21 cellular contexts compared by ENCODE assay signal in genomic region chr1:40704817-40705733, GRCh38. TPM values are rescaled to one million over a fixed set of nuclear protein-coding genes. Genes with fewer than 3 reads are reported as not detected.
DNase-seq lines count a peak whose midpoint lies in the region; ATAC-seq, FAIRE-seq and TF ChIP-seq lines count a peak whose summit lies in the region.
"Had no signal": no experiment of that assay in that cellular context is flagged by ENCODE, and none has a peak within 500 bp of the region (broad histone marks: within the 10 kb centered on the region; RNA-seq: fewer than 3 reads in every experiment).

No MANE protein-coding gene starts in this region.

- H3K27ac ChIP-seq in keratinocyte (ENCODE audit: control insufficient read depth, insufficient read depth, low read length) (no peak overlapping the region), parathyroid adenoma (peak overlapping the region; percentile 64)
- H3K27ac ChIP-seq: tibial artery had no signal

- no peak overlapping the region for H3K4me3 ChIP-seq in keratinocyte (ENCODE audit: control insufficient read depth in 2 of 3, extremely low read depth in 1 of 3, insufficient read depth in 2 of 3, low read depth in 1 of 3, low read length in 3 of 3)
- H3K4me3 ChIP-seq in parathyroid adenoma (ENCODE audit: low read depth, low read length) = peak overlapping the region; percentile 21
- H3K4me3 ChIP-seq: left lung, stomach, tibial artery had no signal

- H3K27me3 ChIP-seq in keratinocyte (ENCODE audit: control insufficient read depth, extremely low read depth, insufficient read depth, low read length) (no peaks in the 10 kb centered on the region), parathyroid adenoma (ENCODE audit: control insufficient read depth, insufficient read depth, low read length) (no peaks in the 10 kb centered on the region)
- H3K27me3 ChIP-seq: left lung, stomach, tibial artery had no signal

- H3K9ac ChIP-seq in keratinocyte (ENCODE audit: control insufficient read depth, extremely low read depth, insufficient read depth, low read length) (no peak overlapping the region), parathyroid adenoma (no peak overlapping the region)

- H4K20me1 ChIP-seq in keratinocyte (ENCODE audit: control insufficient read depth, extremely low read depth, insufficient read depth, low read length) = no peaks in the 10 kb centered on the region

- DNase-seq in GM19239 (ENCODE audit: insufficient read length, low spot score) (no peak), NCI-H2171 treated with DMSO at 0.1 percent for 48 hours (lab: John Stamatoyannopoulos, UW) (peak; percentile 73), keratinocyte (ENCODE audit: low read depth, low spot score) (no peak), occipital lobe (lab: John Stamatoyannopoulos, UW) (no peak)
- DNase-seq in stimulated activated CD4-positive, alpha-beta T cell treated with anti-CD3 and anti-CD28 coated beads, Interleukin-15, amount 100 ng/mL, for 24 hours = no peak
- DNase-seq: activated CD4-positive, alpha-beta T cell treated with anti-CD3 and anti-CD28 coated beads for 4 hours; activated naive CD4-positive, alpha-beta T cell; activated T-cell treated with anti-CD3 and anti-CD28 coated beads, Interleukin-2, amount 50 U/mL, for 24 hours; DMS79 treated with DMSO at 0.1 percent for 48 hours; effector CD8-positive, alpha-beta T cell; erythroblast; head of caudate nucleus; left lung; NCI-H2107; NK-92 treated with Interleukin-12 subunit alpha and Interleukin-12 subunit beta, amount 100 ng/mL, for 24 hours; stomach; T-helper 1 cell; tibial artery had no signal

- TF ChIP-seq CTCF in keratinocyte (optimal IDR thresholded peaks at IDR 0.05 in 1 of 3, IDR thresholded peaks at IDR 0.05 in 1 of 3, conservative IDR thresholded peaks at IDR 0.05 in 1 of 3; ENCODE audit: extremely low read depth in 1 of 3, insufficient read depth in 2 of 3, low read length in 3 of 3) (no peak), parathyroid adenoma (IDR thresholded peaks at IDR 0.05) (no peak)

- peak overlapping the region; percentile 16 for H3K4me2 ChIP-seq in keratinocyte (ENCODE audit: control insufficient read depth, extremely low read depth, insufficient read depth, low read depth, low read length)
- peak overlapping the region; percentile 53 for H3K4me2 ChIP-seq in parathyroid adenoma (ENCODE audit: low read length)

- H2AFZ ChIP-seq in keratinocyte (ENCODE audit: control insufficient read depth, low read length) (no peak overlapping the region), parathyroid adenoma (no peak overlapping the region)

- ATAC-seq in GM21526 (IDR thresholded peaks at IDR 0.05; ENCODE audit: low FRiP score, unreplicated experiment) = no peak
- ATAC-seq: left lung, Panc1 had no signal

- FAIRE-seq in GM19239 (lab: Jason Lieb, UNC) (peak; percentile 23), keratinocyte (lab: Jason Lieb, UNC) (no peak)

- dilution Hi-C loops in keratinocyte (cut with MboI; ENCODE audit: extremely low pct_ligation_motif_present, low sequenced_read_pairs) = no loop called here

- H3K79me2 ChIP-seq in keratinocyte (ENCODE audit: control insufficient read depth, insufficient read depth, low read length) (peaks cover 69% of the 10 kb centered on the region), parathyroid adenoma (peaks cover 12% of the 10 kb centered on the region)

- peaks cover 29% of the 10 kb centered on the region for H3K4me1 ChIP-seq in keratinocyte (ENCODE audit: control insufficient read depth, extremely low read depth, insufficient read depth, low read length)
- H3K4me1 ChIP-seq in parathyroid adenoma = peaks cover 3% of the 10 kb centered on the region

- H3K36me3 ChIP-seq in keratinocyte (ENCODE audit: control insufficient read depth in 2 of 2, extremely low read depth in 1 of 2, insufficient read depth in 2 of 2, low read length in 2 of 2) (no peaks in the 10 kb centered on the region), parathyroid adenoma (ENCODE audit: control insufficient read depth, insufficient read depth, low read length) (no peaks in the 10 kb centered on the region)
- H3K36me3 ChIP-seq: left lung, stomach, tibial artery had no signal

- H3K9me1 ChIP-seq in keratinocyte (ENCODE audit: control insufficient read depth, extremely low read depth, insufficient read depth, low read length) = peaks cover 2% of the 10 kb centered on the region

- H3K9me3 ChIP-seq in keratinocyte (ENCODE audit: control insufficient read depth, low read depth, low read length) = no peaks in the 10 kb centered on the region
- H3K9me3 ChIP-seq in parathyroid adenoma (ENCODE audit: control insufficient read depth, low read length) = no peaks in the 10 kb centered on the region
- H3K9me3 ChIP-seq: left lung, stomach, tibial artery had no signal

RNA-seq across cellular contexts. Expression of gene NFYC, which starts 13.6 kb away (rescaled TPM):
- polyA plus RNA-seq in keratinocyte = 32.4 to 48.5 TPM (median 35.4 TPM) in 3 replicates
- 50.7 TPM for polyA plus RNA-seq in keratinocyte (2011; ENCODE audit: low read depth)
- 31.1 and 38.2 TPM in 2 replicates for polyA plus RNA-seq in keratinocyte (2011; cell fraction: cytosol; rRNA removed)
- 41.2 and 43.9 TPM in 2 replicates for polyA plus RNA-seq in keratinocyte (2011; cell fraction: nucleus; rRNA removed)
- polyA plus RNA-seq in keratinocyte (2012; ENCODE audit: low replicate concordance) = 28.5 and 39.7 TPM in 2 replicates
- polyA minus RNA-seq in keratinocyte = 46.8 to 62.9 TPM (median 53.1 TPM) in 3 replicates
- 43.4 TPM for polyA minus RNA-seq in keratinocyte (2011; cell fraction: cytosol; rRNA and poly(A)+ RNA removed)
- polyA minus RNA-seq in keratinocyte (2011; cell fraction: nucleus; rRNA and poly(A)+ RNA removed) = 26.9 and 29.6 TPM in 2 replicates
- 34.6 TPM for total RNA-seq in occipital lobe

RNA-seq across cellular contexts. Expression of gene RIMS3, which starts 39.6 kb away (rescaled TPM):
- polyA plus RNA-seq in keratinocyte = 1.1 to 2.6 TPM (median 1.7 TPM) in 3 replicates
- polyA plus RNA-seq in keratinocyte (2011; ENCODE audit: low read depth) = 0.66 TPM
- polyA plus RNA-seq in keratinocyte (2011; cell fraction: cytosol; rRNA removed) = 1.6 and 2.3 TPM in 2 replicates
- polyA plus RNA-seq in keratinocyte (2011; cell fraction: nucleus; rRNA removed) = 5.2 and 6.7 TPM in 2 replicates
- 1.4 TPM in 2 replicates for polyA plus RNA-seq in keratinocyte (2012; ENCODE audit: low replicate concordance)
- 2.7 to 4.5 TPM (median 4.3 TPM) in 3 replicates for polyA minus RNA-seq in keratinocyte
- 2.5 TPM for polyA minus RNA-seq in keratinocyte (2011; cell fraction: cytosol; rRNA and poly(A)+ RNA removed)
- polyA minus RNA-seq in keratinocyte (2011; cell fraction: nucleus; rRNA and poly(A)+ RNA removed) = 2.5 and 4.0 TPM in 2 replicates
- 24.6 TPM for total RNA-seq in occipital lobe
